8 cellular contexts compared by ENCODE assay signal in genomic region chr1:235971571-235972315, GRCh38.
DNase-seq lines count a peak whose midpoint lies in the region; ATAC-seq and TF ChIP-seq lines count a peak whose summit lies in the region.

No MANE protein-coding gene starts in this region.

- no peaks in the 10 kb centered on the region for H3K27me3 ChIP-seq in left lung

- TF ChIP-seq CTCF in C4-2B (conservative IDR thresholded peaks at IDR 0.05) (peak; percentile 90), left lung (IDR thresholded peaks at IDR 0.05) (peak; percentile 71 to 89)

- peak overlapping the region; percentile 85 for H3K27ac Mint-ChIP-seq in activated CD4-positive, alpha-beta T cell treated with anti-CD3 and anti-CD28 coated beads, Interleukin-2, amount 10 ng/mL, durations not matched to agents 24 days and 14 days
- H3K27ac Mint-ChIP-seq in dendritic cell treated with granulocyte-macrophage colony-stimulating factor and Interleukin-4, amounts not matched to agents 40 ng/mL and 50 ng/mL, for 4 days = peak overlapping the region; percentile 99

- peaks cover 16% of the 10 kb centered on the region for H3K4me1 Mint-ChIP-seq in activated CD4-positive, alpha-beta T cell treated with anti-CD3 and anti-CD28 coated beads, Interleukin-2, amount 10 ng/mL, durations not matched to agents 24 days and 14 days
- H3K4me1 Mint-ChIP-seq in dendritic cell treated with granulocyte-macrophage colony-stimulating factor and Interleukin-4, amounts not matched to agents 40 ng/mL and 50 ng/mL, for 4 days (ENCODE audit: low read depth) = peaks cover 32% of the 10 kb centered on the region

- peak overlapping the region; percentile 27 to 34 for H3K4me3 ChIP-seq in left lung

- ATAC-seq in HG03439 (IDR thresholded peaks at IDR 0.05; ENCODE audit: unreplicated experiment) (peak; percentile 86), left lung (peak; percentile 99)

- no peaks in the 10 kb centered on the region for H3K36me3 ChIP-seq in left lung

- H3K27ac ChIP-seq in C4-2B (no peak overlapping the region), left lung (peak overlapping the region; percentile 90 to 91)

- no peaks in the 10 kb centered on the region for H3K36me3 Mint-ChIP-seq in activated CD4-positive, alpha-beta T cell treated with anti-CD3 and anti-CD28 coated beads, Interleukin-2, amount 10 ng/mL, durations not matched to agents 24 days and 14 days (ENCODE audit: low read depth)
- H3K36me3 Mint-ChIP-seq in dendritic cell treated with granulocyte-macrophage colony-stimulating factor and Interleukin-4, amounts not matched to agents 40 ng/mL and 50 ng/mL, for 4 days (ENCODE audit: low read depth) = no peaks in the 10 kb centered on the region

- H3K4me1 ChIP-seq in left lung = peaks cover 4 to 27% of the 10 kb centered on the region in 2 donors

- H3K9me3 Mint-ChIP-seq in activated CD4-positive, alpha-beta T cell treated with anti-CD3 and anti-CD28 coated beads, Interleukin-2, amount 10 ng/mL, durations not matched to agents 24 days and 14 days = peaks cover 4% of the 10 kb centered on the region
- no peaks in the 10 kb centered on the region for H3K9me3 Mint-ChIP-seq in dendritic cell treated with granulocyte-macrophage colony-stimulating factor and Interleukin-4, amounts not matched to agents 40 ng/mL and 50 ng/mL, for 4 days

- DNase-seq in GM19238 (ENCODE audit: insufficient read length, low spot score) = peak; percentile 73
- peak; percentile 54 for DNase-seq in NCI-H524 treated with DMSO at 0.1 percent for 48 hours (lab: John Stamatoyannopoulos, UW)
- peak; percentile 96 for DNase-seq in activated CD4-positive, alpha-beta T cell treated with anti-CD3 and anti-CD28 coated beads, Interleukin-2, amount 10 ng/mL, durations not matched to agents 24 days and 14 days
- peak; percentile 93 to 94 for DNase-seq in left lung
- peak; percentile 83 for DNase-seq in stimulated activated CD4-positive, alpha-beta T cell treated with anti-CD3 and anti-CD28 coated beads, Interleukin-2, amount 100 ng/mL, for 4 hours (ENCODE audit: low read depth)

- peaks cover 6% of the 10 kb centered on the region for H3K27me3 Mint-ChIP-seq in activated CD4-positive, alpha-beta T cell treated with anti-CD3 and anti-CD28 coated beads, Interleukin-2, amount 10 ng/mL, durations not matched to agents 24 days and 14 days
- H3K27me3 Mint-ChIP-seq in dendritic cell treated with granulocyte-macrophage colony-stimulating factor and Interleukin-4, amounts not matched to agents 40 ng/mL and 50 ng/mL, for 4 days = no peaks in the 10 kb centered on the region

- peak overlapping the region; percentile 77 for H3K4me3 Mint-ChIP-seq in activated CD4-positive, alpha-beta T cell treated with anti-CD3 and anti-CD28 coated beads, Interleukin-2, amount 10 ng/mL, durations not matched to agents 24 days and 14 days
- H3K4me3 Mint-ChIP-seq in dendritic cell treated with granulocyte-macrophage colony-stimulating factor and Interleukin-4, amounts not matched to agents 40 ng/mL and 50 ng/mL, for 4 days = peak overlapping the region; percentile 71

- intact Hi-C loops in activated CD4-positive, alpha-beta T cell treated with anti-CD3 and anti-CD28 coated beads, Interleukin-2, amount 10 ng/mL, durations not matched to agents 24 days and 14 days (cut with micrococcal nuclease) = loop anchor here (1.0 to 5.0 kb wide), 8 partner anchors 17 to 459 kb away; partner anchors contain the start of gene LYST
- intact Hi-C loops in dendritic cell treated with granulocyte-macrophage colony-stimulating factor and Interleukin-4, amounts not matched to agents 40 ng/mL and 50 ng/mL, for 4 days (cut with micrococcal nuclease) = loop anchor here (1.0 to 10.0 kb wide), 4 partner anchors 34 to 464 kb away; partner anchors contain the start of gene LYST
- intact Hi-C loops in left lung (cut with DNase I) = no loop called here

- no peaks in the 10 kb centered on the region for H3K9me3 ChIP-seq in left lung

Comparison
In these comparisons a context has a peak if more than half of its experiments do, and no peak if none do; other contexts are left out.
1. intact Hi-C loops: an anchor here in activated CD4-positive, alpha-beta T cell treated with anti-CD3 and anti-CD28 coated beads, Interleukin-2, amount 10 ng/mL, durations not matched to agents 24 days and 14 days (1.0 to 5.0 kb wide) and dendritic cell treated with granulocyte-macrophage colony-stimulating factor and Interleukin-4, amounts not matched to agents 40 ng/mL and 50 ng/mL, for 4 days (1.0 to 10.0 kb wide); none called in left lung.